In genomic region chr6:98366406-98366805, GRCh38 we compare ENCODE assay signal across 35 cellular contexts.
"Had no signal": no experiment of that assay in that cellular context is flagged by ENCODE, and none has a peak within 500 bp of the region (broad histone marks: within the 10 kb centered on the region; RNA-seq: fewer than 3 reads in every experiment).

No MANE protein-coding gene starts in this region.

- H3K4me1 ChIP-seq: ascending aorta, breast epithelium had no signal

- DNase-seq: activated B cell treated with CpG ODN at 0.5 μM for 24 hours; activated CD4-positive, alpha-beta memory T cell treated with anti-CD3 and anti-CD28 coated beads for 36 hours; activated CD4-positive, alpha-beta T cell treated with anti-CD3 and anti-CD28 coated beads for 4 hours; activated CD4-positive, alpha-beta T cell treated with anti-CD3 and anti-CD28 coated beads, Interleukin-2, amount 10 ng/mL, durations not matched to agents 24 days and 14 days; activated CD4-positive, alpha-beta T cell treated with anti-CD3 and anti-CD28 coated beads, Interleukin-2, amount 50 U/mL, for 1 hour; activated CD4-positive, alpha-beta T cell treated with anti-CD3 and anti-CD28 coated beads, Interleukin-2, amount 50 U/mL, for 4 hours; activated CD4-positive, CD25-positive, alpha-beta regulatory T cell treated with anti-CD3 and anti-CD28 coated beads, Interleukin-2, amount 50 U/mL, for 72 hours; activated CD8-positive, alpha-beta memory T cell treated with anti-CD3 and anti-CD28 coated beads, Interleukin-2, amount 50 U/mL, for 4 hours; activated CD8-positive, alpha-beta T cell treated with anti-CD3 and anti-CD28 coated beads for 36 hours; activated effector memory CD4-positive, alpha-beta T cell treated with anti-CD3 and anti-CD28 coated beads, Interleukin-2, amount 50 U/mL, for 16 hours; activated naive CD4-positive, alpha-beta T cell treated with anti-CD3 and anti-CD28 coated beads, Interleukin-2, amount 10 ng/mL, durations not matched to agents 7 days and 5 days; activated naive CD4-positive, alpha-beta T cell treated with Interleukin-2 at 50 U/mL for 16 hours; activated naive CD8-positive, alpha-beta T cell treated with anti-CD3 and anti-CD28 coated beads, Interleukin-2, amount 10 ng/mL, durations not matched to agents 7 days and 5 days; activated naive CD8-positive, alpha-beta T cell treated with anti-CD3 and anti-CD28 coated beads, Interleukin-2, amount 50 U/mL, for 24 hours; activated T-cell treated with anti-CD3 and anti-CD28 coated beads for 4 hours; activated T-cell treated with anti-CD3 and anti-CD28 coated beads, Interleukin-2, amount 50 U/mL, for 1 hour; activated T-cell treated with anti-CD3 and anti-CD28 coated beads, Interleukin-2, amount 50 U/mL, for 4 hours; activated T-cell treated with anti-CD3 and anti-CD28 coated beads, Interleukin-2, amount 50 U/mL, for 72 hours; amygdala; anterior cingulate cortex; brain microvascular endothelial cell; central memory CD4-positive, alpha-beta T cell; T-helper 1 cell; T-helper 2 cell; T-helper 9 cell had no signal

- H3K36me3 ChIP-seq: ascending aorta, brain microvascular endothelial cell, breast epithelium had no signal

- H3K4me3 ChIP-seq: ascending aorta, breast epithelium had no signal

- H3K4me3 Mint-ChIP-seq: activated B cell treated with CpG ODN at 0.5 μM for 24 hours; activated CD4-positive, alpha-beta memory T cell treated with anti-CD3 and anti-CD28 coated beads for 36 hours; activated CD4-positive, alpha-beta T cell treated with anti-CD3 and anti-CD28 coated beads, Interleukin-2, amount 10 ng/mL, durations not matched to agents 24 days and 14 days; activated CD8-positive, alpha-beta T cell treated with anti-CD3 and anti-CD28 coated beads for 36 hours; activated naive CD4-positive, alpha-beta T cell treated with anti-CD3 and anti-CD28 coated beads, Interleukin-2, amount 10 ng/mL, durations not matched to agents 7 days and 5 days; activated naive CD4-positive, alpha-beta T cell treated with anti-CD3 and anti-CD28 coated beads, Interleukin-2, amount 50 U/mL, for 24 hours; activated naive CD8-positive, alpha-beta T cell; activated naive CD8-positive, alpha-beta T cell treated with anti-CD3 and anti-CD28 coated beads, Interleukin-2, amount 10 ng/mL, durations not matched to agents 7 days and 5 days; activated naive CD8-positive, alpha-beta T cell treated with anti-CD3 and anti-CD28 coated beads, Interleukin-2, amount 50 U/mL, for 24 hours; activated T-cell treated with anti-CD3 and anti-CD28 coated beads, Interleukin-2, amount 50 U/mL, for 4 hours; activated T-cell treated with anti-CD3 and anti-CD28 coated beads, Interleukin-2, amount 50 U/mL, for 72 hours; activated T-helper 1 cell treated with anti-CD3 and anti-CD28 coated beads, Interleukin-12 subunit alpha, Interleukin-12 subunit beta, Interleukin-2, Interleukin-4 antibody, amounts not matched to agents 30 ng/mL and 10 ng/mL and 1 ng/mL, durations not matched to agents 14 hours and 24 hours and 36 hours; activated T-helper 17 cell treated with anti-CD3 and anti-CD28 coated beads, Interleukin-2, amount 50 U/mL, for 72 hours; T-helper 1 cell treated with Interleukin-12 subunit alpha and Interleukin-12 subunit beta and Interleukin-4 antibody, amounts not matched to agents 30 μg/mL and 1 μg/mL, for 36 hours; T-helper 2 cell treated with Interferon-gamma antibody and Interleukin-4, amounts not matched to agents 5 μg/mL and 100 μg/mL, for 36 hours had no signal

- ATAC-seq: activated CD8-positive, alpha-beta T cell treated with anti-CD3 and anti-CD28 coated beads for 36 hours; activated naive CD8-positive, alpha-beta T cell treated with anti-CD3 and anti-CD28 coated beads, Interleukin-2, amount 50 U/mL, for 24 hours; activated T-cell treated with anti-CD3 and anti-CD28 coated beads, Interleukin-2, amount 50 U/mL, for 4 hours; activated T-cell treated with anti-CD3 and anti-CD28 coated beads, Interleukin-2, amount 50 U/mL, for 72 hours; activated T-helper 17 cell treated with anti-CD3 and anti-CD28 coated beads, Interleukin-2, amount 50 U/mL, for 72 hours had no signal

- H3K36me3 Mint-ChIP-seq: activated CD4-positive, alpha-beta memory T cell treated with anti-CD3 and anti-CD28 coated beads for 36 hours; activated naive CD4-positive, alpha-beta T cell treated with anti-CD3 and anti-CD28 coated beads, Interleukin-2, amount 10 ng/mL, durations not matched to agents 7 days and 5 days; activated naive CD4-positive, alpha-beta T cell treated with anti-CD3 and anti-CD28 coated beads, Interleukin-2, amount 50 U/mL, for 24 hours; activated naive CD8-positive, alpha-beta T cell; activated naive CD8-positive, alpha-beta T cell treated with anti-CD3 and anti-CD28 coated beads, Interleukin-2, amount 10 ng/mL, durations not matched to agents 7 days and 5 days had no signal

- H3K27ac ChIP-seq: ascending aorta, brain microvascular endothelial cell, breast epithelium, VCaP had no signal

- H3K27me3 Mint-ChIP-seq: activated B cell treated with CpG ODN at 0.5 μM for 24 hours; activated CD4-positive, alpha-beta memory T cell treated with anti-CD3 and anti-CD28 coated beads for 36 hours; activated CD4-positive, alpha-beta T cell treated with anti-CD3 and anti-CD28 coated beads, Interleukin-2, amount 10 ng/mL, durations not matched to agents 24 days and 14 days; activated CD8-positive, alpha-beta T cell treated with anti-CD3 and anti-CD28 coated beads for 36 hours; activated naive CD4-positive, alpha-beta T cell treated with anti-CD3 and anti-CD28 coated beads, Interleukin-2, amount 10 ng/mL, durations not matched to agents 7 days and 5 days; activated naive CD4-positive, alpha-beta T cell treated with anti-CD3 and anti-CD28 coated beads, Interleukin-2, amount 50 U/mL, for 24 hours; activated naive CD8-positive, alpha-beta T cell; activated naive CD8-positive, alpha-beta T cell treated with anti-CD3 and anti-CD28 coated beads, Interleukin-2, amount 10 ng/mL, durations not matched to agents 7 days and 5 days; activated naive CD8-positive, alpha-beta T cell treated with anti-CD3 and anti-CD28 coated beads, Interleukin-2, amount 50 U/mL, for 24 hours; activated T-helper 17 cell treated with anti-CD3 and anti-CD28 coated beads, Interleukin-2, amount 50 U/mL, for 72 hours had no signal

- H3K9me3 ChIP-seq: ascending aorta, breast epithelium had no signal

- H3K27me3 ChIP-seq: ascending aorta, brain microvascular endothelial cell, breast epithelium had no signal

- H3K9me3 Mint-ChIP-seq: activated B cell treated with CpG ODN at 0.5 μM for 24 hours; activated CD4-positive, alpha-beta memory T cell treated with anti-CD3 and anti-CD28 coated beads for 36 hours; activated CD4-positive, alpha-beta T cell treated with anti-CD3 and anti-CD28 coated beads, Interleukin-2, amount 10 ng/mL, durations not matched to agents 24 days and 14 days; activated CD8-positive, alpha-beta T cell treated with anti-CD3 and anti-CD28 coated beads for 36 hours; activated naive CD4-positive, alpha-beta T cell treated with anti-CD3 and anti-CD28 coated beads, Interleukin-2, amount 10 ng/mL, durations not matched to agents 7 days and 5 days; activated naive CD8-positive, alpha-beta T cell treated with anti-CD3 and anti-CD28 coated beads, Interleukin-2, amount 10 ng/mL, durations not matched to agents 7 days and 5 days; activated T-helper 1 cell treated with anti-CD3 and anti-CD28 coated beads, Interleukin-12 subunit alpha, Interleukin-12 subunit beta, Interleukin-2, Interleukin-4 antibody, amounts not matched to agents 30 ng/mL and 10 ng/mL and 1 ng/mL, durations not matched to agents 14 hours and 24 hours and 36 hours; T-helper 1 cell treated with Interleukin-12 subunit alpha and Interleukin-12 subunit beta and Interleukin-4 antibody, amounts not matched to agents 30 μg/mL and 1 μg/mL, for 36 hours; T-helper 2 cell treated with Interferon-gamma antibody and Interleukin-4, amounts not matched to agents 5 μg/mL and 100 μg/mL, for 36 hours had no signal

- H3K4me1 Mint-ChIP-seq: activated B cell treated with CpG ODN at 0.5 μM for 24 hours; activated CD4-positive, alpha-beta T cell treated with anti-CD3 and anti-CD28 coated beads, Interleukin-2, amount 10 ng/mL, durations not matched to agents 24 days and 14 days; activated naive CD4-positive, alpha-beta T cell treated with anti-CD3 and anti-CD28 coated beads, Interleukin-2, amount 10 ng/mL, durations not matched to agents 7 days and 5 days; activated naive CD4-positive, alpha-beta T cell treated with anti-CD3 and anti-CD28 coated beads, Interleukin-2, amount 50 U/mL, for 24 hours; activated naive CD8-positive, alpha-beta T cell treated with anti-CD3 and anti-CD28 coated beads, Interleukin-2, amount 10 ng/mL, durations not matched to agents 7 days and 5 days; activated naive CD8-positive, alpha-beta T cell treated with anti-CD3 and anti-CD28 coated beads, Interleukin-2, amount 50 U/mL, for 24 hours; activated T-helper 17 cell treated with anti-CD3 and anti-CD28 coated beads, Interleukin-2, amount 50 U/mL, for 72 hours had no signal

- FAIRE-seq: TTC549 had no signal

- H3K27ac Mint-ChIP-seq: activated B cell treated with CpG ODN at 0.5 μM for 24 hours; activated CD4-positive, alpha-beta memory T cell treated with anti-CD3 and anti-CD28 coated beads for 36 hours; activated CD4-positive, alpha-beta T cell treated with anti-CD3 and anti-CD28 coated beads, Interleukin-2, amount 10 ng/mL, durations not matched to agents 24 days and 14 days; activated CD8-positive, alpha-beta T cell treated with anti-CD3 and anti-CD28 coated beads for 36 hours; activated naive CD4-positive, alpha-beta T cell treated with anti-CD3 and anti-CD28 coated beads, Interleukin-2, amount 10 ng/mL, durations not matched to agents 7 days and 5 days; activated naive CD4-positive, alpha-beta T cell treated with anti-CD3 and anti-CD28 coated beads, Interleukin-2, amount 50 U/mL, for 24 hours; activated naive CD8-positive, alpha-beta T cell; activated naive CD8-positive, alpha-beta T cell treated with anti-CD3 and anti-CD28 coated beads, Interleukin-2, amount 10 ng/mL, durations not matched to agents 7 days and 5 days; activated naive CD8-positive, alpha-beta T cell treated with anti-CD3 and anti-CD28 coated beads, Interleukin-2, amount 50 U/mL, for 24 hours; activated T-cell treated with anti-CD3 and anti-CD28 coated beads, Interleukin-2, amount 50 U/mL, for 72 hours; activated T-helper 1 cell treated with anti-CD3 and anti-CD28 coated beads, Interleukin-12 subunit alpha, Interleukin-12 subunit beta, Interleukin-2, Interleukin-4 antibody, amounts not matched to agents 30 ng/mL and 10 ng/mL and 1 ng/mL, durations not matched to agents 14 hours and 24 hours and 36 hours; activated T-helper 17 cell treated with anti-CD3 and anti-CD28 coated beads, Interleukin-2, amount 50 U/mL, for 72 hours; T-helper 1 cell treated with Interleukin-12 subunit alpha and Interleukin-12 subunit beta and Interleukin-4 antibody, amounts not matched to agents 30 μg/mL and 1 μg/mL, for 36 hours; T-helper 2 cell treated with Interferon-gamma antibody and Interleukin-4, amounts not matched to agents 5 μg/mL and 100 μg/mL, for 36 hours had no signal
